8 cellular contexts compared by ENCODE assay signal in the genomic region with DNA sequence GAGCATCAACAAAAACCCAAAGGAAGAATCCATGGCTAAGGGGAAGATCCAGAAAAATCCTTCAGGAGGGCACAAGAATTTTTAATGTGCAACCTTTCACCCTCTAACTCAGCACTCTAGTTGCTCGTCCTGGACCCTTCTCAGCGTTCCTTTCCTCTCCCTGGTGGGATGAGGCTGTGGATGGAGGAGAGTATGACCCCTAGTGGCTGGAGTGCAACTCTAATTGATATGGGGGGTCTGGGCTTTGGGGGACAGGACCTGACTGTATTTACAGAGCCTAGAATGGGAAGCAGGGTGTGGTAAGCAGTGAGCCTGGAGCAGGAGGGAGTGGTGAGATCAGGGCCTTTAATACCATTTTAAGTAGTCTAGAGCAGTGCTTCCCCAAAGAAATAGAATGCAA.
DNase-seq lines count a peak whose midpoint lies in the region; ATAC-seq and TF ChIP-seq lines count a peak whose summit lies in the region.

No MANE protein-coding gene starts in this region.

- no peaks in the 10 kb centered on the region for H3K79me2 ChIP-seq in H9 (ENCODE audit: insufficient read depth, low read length)

- no peak overlapping the region for H2BK15ac ChIP-seq in H9 (ENCODE audit: low read depth, low read length)

- no peaks in the 10 kb centered on the region; a peak in 1 of 7 replicates for H3K36me3 Mint-ChIP-seq in H9 (ENCODE audit: insufficient read depth in 1 of 3, low read depth in 3 of 3)
- H3K36me3 Mint-ChIP-seq in activated T-helper 17 cell treated with anti-CD3 and anti-CD28 coated beads, Interleukin-2, amount 50 U/mL, for 72 hours (ENCODE audit: low read depth) = no peaks in the 10 kb centered on the region

- H3K27me3 ChIP-seq in H9 (ENCODE audit: insufficient read depth, low read length) = no peaks in the 10 kb centered on the region

- H3K14ac ChIP-seq in H9 (ENCODE audit: insufficient read depth, low read length) = no peak overlapping the region

- H3T11ph ChIP-seq in H9 (ENCODE audit: low read length) = no peak overlapping the region

- no peak overlapping the region for H2BK5ac ChIP-seq in H9 (ENCODE audit: insufficient read length, low read length)

- no peak overlapping the region for H3K56ac ChIP-seq in H9 (ENCODE audit: insufficient read length, low read depth, low read length)

- no peak overlapping the region for H4K91ac ChIP-seq in H9 (ENCODE audit: insufficient read length, low read depth, low read length)

- H2BK20ac ChIP-seq in H9 (ENCODE audit: low read depth, low read length, poor library complexity, severe bottlenecking) = no peak overlapping the region

- H2BK120ac ChIP-seq in H9 (ENCODE audit: low read depth, low read length, poor library complexity, severe bottlenecking) = no peak overlapping the region

- TF ChIP-seq CTCF in H9 (conservative IDR thresholded peaks at IDR 0.05) = peak; percentile 70

- no peak overlapping the region for H2AK5ac ChIP-seq in H9 (ENCODE audit: insufficient read length, low read length)

- no peak overlapping the region for H3K27ac ChIP-seq in H9 (ENCODE audit: insufficient read length, low read depth, low read length)

- no peak overlapping the region for H4K8ac ChIP-seq in H9 (replicated peaks; ENCODE audit: insufficient read length, low read depth, low read length)

- no peak overlapping the region for H3K4ac ChIP-seq in H9 (ENCODE audit: low read depth, low read length)

- no peaks in the 10 kb centered on the region for H3K23me2 ChIP-seq in H9 (ENCODE audit: insufficient read length, low read depth, low read length, poor library complexity, severe bottlenecking)

- no peak overlapping the region for H3K9ac ChIP-seq in H9 (ENCODE audit: extremely low read depth, insufficient read length, low read length)

- H3K18ac ChIP-seq in H9 (ENCODE audit: insufficient read length, low read depth, low read length) = peak overlapping the region; percentile 21

- ATAC-seq in activated T-helper 17 cell treated with anti-CD3 and anti-CD28 coated beads, Interleukin-2, amount 50 U/mL, for 72 hours (replicated peaks) = no peak
- no peak for ATAC-seq in GM18511 (IDR thresholded peaks at IDR 0.05; ENCODE audit: unreplicated experiment)
- no peak for ATAC-seq in GM21528 (IDR thresholded peaks at IDR 0.05; ENCODE audit: low FRiP score, unreplicated experiment)
- ATAC-seq in GM19328 (IDR thresholded peaks at IDR 0.05; ENCODE audit: unreplicated experiment) = no peak

- H3K23ac ChIP-seq in H9 (ENCODE audit: insufficient read length, low read depth, low read length) = no peak overlapping the region

- H2AFZ ChIP-seq in H9 (ENCODE audit: low read length) = peak overlapping the region; percentile 95

- H3K4me1 ChIP-seq in H9 (ENCODE audit: insufficient read depth, low read length) = peaks cover 4% of the 10 kb centered on the region; the same call in 1 of the 2 replicates

- no peak overlapping the region for H2BK12ac ChIP-seq in H9 (ENCODE audit: insufficient read length, low read depth, low read length)

- peaks cover 2 to 13% of the 10 kb centered on the region in 2 experiments; a peak in 3 of 4 replicates for H3K4me1 Mint-ChIP-seq in H9
- peaks cover 17% of the 10 kb centered on the region for H3K4me1 Mint-ChIP-seq in activated T-helper 17 cell treated with anti-CD3 and anti-CD28 coated beads, Interleukin-2, amount 50 U/mL, for 72 hours

- H3K9me3 Mint-ChIP-seq in H9 = peaks cover 0 to 2% of the 10 kb centered on the region in 2 experiments; a peak in 1 of 5 replicates
- no peaks in the 10 kb centered on the region for H3K9me3 Mint-ChIP-seq in activated T-helper 17 cell treated with anti-CD3 and anti-CD28 coated beads, Interleukin-2, amount 50 U/mL, for 72 hours

- no peak overlapping the region for H3K4me2 ChIP-seq in H9 (ENCODE audit: insufficient read depth, insufficient read length, low read length)

- WGBS in H9 (ENCODE audit: extremely low coverage, insufficient read length, low lambda C conversion rate) = no CpG with 5 or more reads among the region's 2 CpGs

- H3K27me3 Mint-ChIP-seq in H9 (ENCODE audit: low read depth) = no peaks in the 10 kb centered on the region; the same call in 1 of the 2 replicates
- peaks cover 3% of the 10 kb centered on the region for H3K27me3 Mint-ChIP-seq in activated T-helper 17 cell treated with anti-CD3 and anti-CD28 coated beads, Interleukin-2, amount 50 U/mL, for 72 hours

- no peaks in the 10 kb centered on the region for H3K9me3 ChIP-seq in H9 (ENCODE audit: control insufficient read depth, low read depth, low read length)

- H4K20me1 ChIP-seq in H9 (ENCODE audit: control insufficient read depth, insufficient read depth, insufficient read length) = no peaks in the 10 kb centered on the region

- H4K5ac ChIP-seq in H9 (ENCODE audit: insufficient read length, low read depth, low read length) = no peak overlapping the region

- H3K79me1 ChIP-seq in H9 (ENCODE audit: insufficient read depth, low read depth, low read length, poor library complexity, severe bottlenecking) = no peaks in the 10 kb centered on the region

- no peak overlapping the region for H3K4me3 Mint-ChIP-seq in H9
- no peak overlapping the region for H3K4me3 Mint-ChIP-seq in activated T-helper 17 cell treated with anti-CD3 and anti-CD28 coated beads, Interleukin-2, amount 50 U/mL, for 72 hours

- DNase-seq in AG20443 (ENCODE audit: low spot score) (peak; percentile 23), H9 (peak; percentile 69), iris pigment epithelial cell (ENCODE audit: low read depth) (peak; percentile 18), NCI-H2227 (lab: John Stamatoyannopoulos, UW; ENCODE audit: unreplicated experiment) (no peak)

- no peak overlapping the region for H3K27ac Mint-ChIP-seq in H9
- H3K27ac Mint-ChIP-seq in activated T-helper 17 cell treated with anti-CD3 and anti-CD28 coated beads, Interleukin-2, amount 50 U/mL, for 72 hours = peak overlapping the region; percentile 6
